ENCODE assay signal across 8 cellular contexts in genomic region chr6:11207199-11207968, GRCh38. TPM values are rescaled to one million over a fixed set of nuclear protein-coding genes. Genes with fewer than 3 reads are reported as not detected.
DNase-seq lines count a peak whose midpoint lies in the region; ATAC-seq and TF ChIP-seq lines count a peak whose summit lies in the region.

No MANE protein-coding gene starts in this region.

- H3K4me1 Mint-ChIP-seq in nephron progenitor cell, result peaks cover 39% of the 10 kb centered on the region

- H3K27me3 ChIP-seq in RWPE2 (ENCODE audit: insufficient read depth, poor library complexity, severe bottlenecking) (no peaks in the 10 kb centered on the region), osteoblast (ENCODE audit: insufficient read depth, low read length) (no peaks in the 10 kb centered on the region)

- peaks cover 67% of the 10 kb centered on the region for H3K79me2 ChIP-seq in osteoblast (ENCODE audit: insufficient read depth, low read length)

- peaks cover 20% of the 10 kb centered on the region for H3K36me3 Mint-ChIP-seq in nephron progenitor cell (ENCODE audit: low read depth)

- peaks cover 23% of the 10 kb centered on the region for H3K4me1 ChIP-seq in RWPE2 (ENCODE audit: insufficient read depth, poor library complexity, severe bottlenecking)
- peaks cover 71% of the 10 kb centered on the region for H3K4me1 ChIP-seq in osteoblast (ENCODE audit: insufficient read depth, low read length)

- no peaks in the 10 kb centered on the region for H3K27me3 Mint-ChIP-seq in nephron progenitor cell (ENCODE audit: low read depth, poor library complexity)

- no peak overlapping the region for H3K4me3 ChIP-seq in RWPE2 (ENCODE audit: severe bottlenecking)
- no peak overlapping the region for H3K4me3 ChIP-seq in fibroblast of mammary gland (ENCODE audit: control insufficient read depth, low read depth, low read length)
- H3K4me3 ChIP-seq in osteoblast (ENCODE audit: insufficient read depth, low read length), result no peak overlapping the region

- H3K27ac Mint-ChIP-seq in nephron progenitor cell, result no peak overlapping the region

- DNase-seq in GM04504 (ENCODE audit: low read depth) (peak; percentile 91), RWPE2 (ENCODE audit: low spot score) (peak; percentile 78), fibroblast of mammary gland (ENCODE audit: low read depth) (peak; percentile 97), osteoblast (ENCODE audit: insufficient read length, low spot score, missing footprints) (peak; percentile 80), NCI-H1092 treated with DMSO at 0.1 percent for 48 hours (lab: John Stamatoyannopoulos, UW) (no peak), NCI-H82 (lab: John Stamatoyannopoulos, UW) (no peak), nephron progenitor cell (no peak)

- TF ChIP-seq CTCF in RWPE2 (IDR thresholded peaks at IDR 0.05; ENCODE audit: poor library complexity, severe bottlenecking), result no peak
- TF ChIP-seq CTCF in fibroblast of mammary gland (conservative IDR thresholded peaks at IDR 0.05; ENCODE audit: control insufficient read depth, insufficient read depth, low read depth, low read length), result no peak
- no peak for TF ChIP-seq CTCF in osteoblast (IDR thresholded peaks at IDR 0.05; ENCODE audit: extremely low read depth, low read depth, low read length)
- TF ChIP-seq CTCF in nephron progenitor cell (IDR thresholded peaks at IDR 0.05), result no peak

- H2AFZ ChIP-seq in osteoblast (ENCODE audit: low read length), result no peak overlapping the region

- H3K4me2 ChIP-seq in osteoblast (ENCODE audit: insufficient read depth, low read length), result peak overlapping the region; percentile 61

- peak; percentile 89 for ATAC-seq in RWPE2 (ENCODE audit: low read depth)
- ATAC-seq in GM18909 (IDR thresholded peaks at IDR 0.05; ENCODE audit: poor library complexity, unreplicated experiment), result no peak

- H3K9me3 Mint-ChIP-seq in nephron progenitor cell, result no peaks in the 10 kb centered on the region

- H4K20me1 ChIP-seq in osteoblast (ENCODE audit: insufficient read depth, low read length), result no peaks in the 10 kb centered on the region

- H3K4me3 Mint-ChIP-seq in nephron progenitor cell, result no peak overlapping the region

- H3K27ac ChIP-seq in RWPE2 (ENCODE audit: poor library complexity, severe bottlenecking), result peak overlapping the region; percentile 94
- H3K27ac ChIP-seq in osteoblast (ENCODE audit: low read depth, low read length), result peak overlapping the region; percentile 99

- H3K9me3 ChIP-seq in RWPE2 (ENCODE audit: severe bottlenecking), result no peaks in the 10 kb centered on the region
- no peaks in the 10 kb centered on the region for H3K9me3 ChIP-seq in osteoblast (ENCODE audit: low read depth, low read length)

- H3K36me3 ChIP-seq in RWPE2 (ENCODE audit: low read depth), result no peaks in the 10 kb centered on the region
- peaks cover 69% of the 10 kb centered on the region for H3K36me3 ChIP-seq in osteoblast (ENCODE audit: insufficient read depth, low read length)

RNA-seq across cellular contexts. Expression of gene NEDD9, which starts 25.1 kb away (rescaled TPM):
- 23.0 and 32.9 TPM in 2 replicates for total RNA-seq in osteoblast

Comparison
In these comparisons a context has a peak if more than half of its experiments do, and no peak if none do; other contexts are left out.
1. DNase-seq: peak in GM04504 (single experiment), RWPE2 (single experiment), fibroblast of mammary gland (single experiment) and osteoblast (single experiment); none in NCI-H1092 treated with DMSO at 0.1 percent for 48 hours (single experiment), NCI-H82 (single experiment) and nephron progenitor cell (single experiment).